In the genomic region with DNA sequence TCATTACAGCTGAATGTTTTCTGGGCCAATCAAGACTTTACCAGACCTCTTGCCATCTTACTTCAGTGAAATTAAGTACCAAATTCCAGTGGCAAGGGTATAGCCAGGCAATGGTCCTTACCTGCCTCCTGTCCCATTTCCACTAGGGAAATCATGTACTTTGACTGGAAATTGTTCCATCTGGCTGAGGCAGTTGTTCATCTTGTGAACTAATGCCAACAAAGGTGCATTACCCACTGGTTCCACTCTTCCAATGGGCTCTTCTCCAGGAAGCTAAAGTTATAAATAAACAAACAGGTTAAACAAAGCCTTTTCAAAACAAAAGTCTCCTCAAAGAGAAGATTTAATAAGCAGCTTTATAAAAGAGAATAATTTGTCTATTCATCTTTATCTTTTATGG, we compare ENCODE assay signal across 31 cellular contexts.
"Had no signal": no experiment of that assay in that cellular context is flagged by ENCODE, and none has a peak within 500 bp of the region (broad histone marks: within the 10 kb centered on the region; RNA-seq: fewer than 3 reads in every experiment).

No MANE protein-coding gene starts in this region.

- H3K4me3 ChIP-seq: ascending aorta, breast epithelium, cardiac muscle cell, esophagus squamous epithelium, heart right ventricle, hepatocyte had no signal

- ATAC-seq: activated CD4-positive, CD25-positive, alpha-beta regulatory T cell treated with anti-CD3 and anti-CD28 coated beads, Interleukin-2, amount 50 U/mL, for 24 hours; activated CD8-positive, alpha-beta memory T cell treated with anti-CD3 and anti-CD28 coated beads, Interleukin-2, amount 10 ng/mL, durations not matched to agents 7 days and 5 days; activated CD8-positive, alpha-beta T cell treated with anti-CD3 and anti-CD28 coated beads, Interleukin-2, amount 10 ng/mL, durations not matched to agents 7 days and 5 days; effector memory CD8-positive, alpha-beta T cell; heart right ventricle; T-helper 17 cell had no signal

- H3K27ac ChIP-seq: ascending aorta, breast epithelium, cardiac muscle cell, epithelial cell of prostate, esophagus squamous epithelium, heart right ventricle, hepatocyte, WERI-Rb-1 had no signal

- DNase-seq: activated B cell treated with CpG ODN at 0.5 μM for 24 hours; activated CD4-positive, alpha-beta memory T cell treated with anti-CD3 and anti-CD28 coated beads for 36 hours; activated CD4-positive, alpha-beta T cell treated with anti-CD3 and anti-CD28 coated beads, Interleukin-2, amount 10 ng/mL, durations not matched to agents 24 days and 14 days; activated CD8-positive, alpha-beta memory T cell treated with anti-CD3 and anti-CD28 coated beads, Interleukin-2, amount 10 ng/mL, durations not matched to agents 7 days and 5 days; activated CD8-positive, alpha-beta memory T cell treated with anti-CD3 and anti-CD28 coated beads, Interleukin-2, amount 50 U/mL, for 4 hours; activated CD8-positive, alpha-beta T cell treated with anti-CD3 and anti-CD28 coated beads, Interleukin-2, amount 10 ng/mL, durations not matched to agents 7 days and 5 days; activated effector memory CD4-positive, alpha-beta T cell treated with anti-CD3 and anti-CD28 coated beads, Interleukin-2, amount 50 U/mL, for 16 hours; activated naive CD4-positive, alpha-beta T cell treated with anti-CD3 and anti-CD28 coated beads for 36 hours; activated naive CD8-positive, alpha-beta T cell treated with anti-CD3 and anti-CD28 coated beads for 36 hours; activated T-cell treated with anti-CD3 and anti-CD28 coated beads, Interleukin-2, amount 50 U/mL, for 1 hour; activated T-cell treated with anti-CD3 and anti-CD28 coated beads, Interleukin-2, amount 50 U/mL, for 48 hours; central memory CD4-positive, alpha-beta T cell; cortex of kidney; dermis blood vessel endothelial cell; effector CD4-positive, alpha-beta T cell; effector memory CD8-positive, alpha-beta T cell; esophagus squamous epithelium; heart right ventricle; T-helper 1 cell; T-helper 17 cell; T1000; WERI-Rb-1 had no signal

- FAIRE-seq: colon, endothelial cell of umbilical vein, frontal cortex had no signal
